In the genomic region with DNA sequence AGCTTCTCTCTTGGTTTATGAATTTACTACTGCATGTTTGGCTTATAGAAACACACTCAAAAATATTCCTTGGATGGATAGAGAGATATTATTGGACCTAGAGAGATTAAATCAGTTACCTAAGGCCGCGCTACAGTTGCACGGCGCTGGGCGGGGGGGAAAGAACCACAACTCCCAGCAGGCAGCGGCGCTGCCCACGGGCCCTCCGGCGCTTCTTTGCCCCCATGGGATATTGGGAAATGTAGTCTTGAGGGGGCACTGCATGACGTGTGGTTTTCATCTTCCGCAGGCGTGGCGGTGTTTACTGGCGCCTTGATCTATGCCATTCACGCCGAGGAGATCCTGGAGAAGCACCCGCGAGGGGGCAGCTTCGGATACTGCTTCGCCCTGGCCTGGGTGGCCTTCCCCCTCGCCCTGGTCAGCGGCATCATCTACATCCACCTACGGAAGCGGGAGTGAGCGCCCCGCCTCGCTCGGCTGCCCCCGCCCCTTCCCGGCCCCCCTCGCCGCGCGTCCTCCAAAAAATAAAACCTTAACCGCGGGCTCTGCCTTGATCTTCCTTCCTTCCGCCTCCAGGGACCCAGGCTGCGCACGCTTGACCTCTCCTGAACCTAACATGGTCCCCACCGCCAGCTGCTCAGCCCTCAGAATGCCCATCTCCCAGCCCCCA, we compare ENCODE assay signal across 8 cellular contexts.
DNase-seq lines count a peak whose midpoint lies in the region; ATAC-seq lines count a peak whose summit lies in the region.

No MANE protein-coding gene starts in this region.

- peaks cover 87% of the 10 kb centered on the region for H3K36me3 Mint-ChIP-seq in effector memory CD8-positive, alpha-beta T cell (ENCODE audit: insufficient read depth)

- H3K4me3 Mint-ChIP-seq in effector memory CD8-positive, alpha-beta T cell, result peak overlapping the region; percentile 81 to 86

- DNase-seq in DMS153 treated with DMSO at 0.1 percent for 48 hours (lab: John Stamatoyannopoulos, UW; ENCODE audit: unreplicated experiment) (peak; percentile 83), NCI-H510A treated with DMSO at 0.1 percent for 48 hours (lab: John Stamatoyannopoulos, UW) (peak; percentile 96), SKM-1 (lab: John Stamatoyannopoulos, UW; ENCODE audit: unreplicated experiment) (no peak)
- peak; percentile 64 to 76 for DNase-seq in activated CD8-positive, alpha-beta memory T cell treated with anti-CD3 and anti-CD28 coated beads for 4 hours (ENCODE audit: low read depth in 2 of 2)
- peak; percentile 79 to 81 (median 80) for DNase-seq in effector memory CD8-positive, alpha-beta T cell
- peak; percentile 60 for DNase-seq in stimulated activated CD8-positive, alpha-beta memory T cell treated with anti-CD3 and anti-CD28 coated beads, Interleukin-7, amount 100 ng/mL, for 24 hours (ENCODE audit: low read depth)

- no peaks in the 10 kb centered on the region for H3K27me3 Mint-ChIP-seq in effector memory CD8-positive, alpha-beta T cell

- no peaks in the 10 kb centered on the region for H3K27me3 ChIP-seq in mucosa of rectum (ENCODE audit: control insufficient read depth in 2 of 2, insufficient read depth in 2 of 2, low read length in 2 of 2)

- H3K27ac Mint-ChIP-seq in effector memory CD8-positive, alpha-beta T cell, result peak overlapping the region; percentile 89 to 99

- H3K27ac ChIP-seq in mucosa of rectum (ENCODE audit: low read depth in 2 of 2, low read length in 2 of 2), result peak overlapping the region; percentile 86 to 91

- no peaks in the 10 kb centered on the region for H3K9me3 Mint-ChIP-seq in effector memory CD8-positive, alpha-beta T cell

- H3K9me3 ChIP-seq in mucosa of rectum (ENCODE audit: control insufficient read depth in 2 of 2, low read length in 2 of 2), result no peaks in the 10 kb centered on the region

- peaks cover 69% of the 10 kb centered on the region in 2 donors for H3K4me1 Mint-ChIP-seq in effector memory CD8-positive, alpha-beta T cell (ENCODE audit: low read depth in 2 of 2)

- H3K4me1 ChIP-seq in mucosa of rectum (ENCODE audit: control insufficient read depth in 2 of 2, insufficient read depth in 2 of 2, low read length in 2 of 2), result peaks cover 43 to 47% of the 10 kb centered on the region in 2 donors

- peak overlapping the region; percentile 70 to 74 for H3K9ac ChIP-seq in mucosa of rectum (ENCODE audit: low read depth in 1 of 2, low read length in 2 of 2)

- H3K36me3 ChIP-seq in mucosa of rectum (ENCODE audit: control insufficient read depth in 2 of 2, insufficient read depth in 2 of 2, low read length in 2 of 2), result peaks cover 0 to 3% of the 10 kb centered on the region in 2 donors

- peak overlapping the region; percentile 73 to 75 for H3K4me3 ChIP-seq in mucosa of rectum (ENCODE audit: low read length in 2 of 2)

- ATAC-seq in HG02970 (IDR thresholded peaks at IDR 0.05; ENCODE audit: low FRiP score, unreplicated experiment), result peak; percentile 30
- peak; percentile 44 for ATAC-seq in effector memory CD8-positive, alpha-beta T cell (replicated peaks)
